Comparison of ENCODE assay signal across 1 cellular context in genomic region chr2:171703574-171704347, GRCh38.
TF ChIP-seq lines count a peak whose summit lies in the region.

No MANE protein-coding gene starts in this region.

TF ChIP-seq in GM12878, 131 proteins besides CTCF, POLR2A, EP300 and RAD21:
- no peak for TF ChIP-seq TCF12 (IDR thresholded peaks at IDR 0.05; ENCODE audit: low read depth, low read length)
- TF ChIP-seq SMC3 (IDR thresholded peaks at IDR 0.05; ENCODE audit: borderline replicate concordance, low read length), result peak; percentile 30; the same call in 1 of the 2 replicates
- TF ChIP-seq CHD1 (IDR thresholded peaks at IDR 0.05; ENCODE audit: low read depth, low read length), result no peak
TF ChIP-seq in GM12878: peak in this region for 1.
